Comparison of ENCODE assay signal across 12 cellular contexts in genomic region chr11:70415176-70415575, GRCh38. TPM values are rescaled to one million over a fixed set of nuclear protein-coding genes. Genes with fewer than 3 reads are reported as not detected.
A peak's percentile ranks its signal among the peaks of the same experiment; 100 is the strongest.
DNase-seq lines count a peak whose midpoint lies in the region; ATAC-seq, FAIRE-seq and TF ChIP-seq lines count a peak whose summit lies in the region.
"Had no signal": no experiment of that assay in that cellular context is flagged by ENCODE, and none has a peak within 500 bp of the region (broad histone marks: within the 10 kb centered on the region; RNA-seq: fewer than 3 reads in every experiment).

No MANE protein-coding gene starts in this region.

- CTCF ChIA-PET in GM12878 (lab: Yijun Ruan, JAX), result no interaction called here
- CTCF ChIA-PET in HepG2 (lab: Yijun Ruan, JAX; ENCODE audit: low intra/inter-chr PET ratio, low total read pairs), result no interaction called here

- intact Hi-C loops in GM12878 (cut with micrococcal nuclease; ENCODE audit: unreplicated experiment), result no loop called here
- intact Hi-C loops in HepG2 (cut with micrococcal nuclease; ENCODE audit: unreplicated experiment), result no loop called here

- no peak overlapping the region for H3K4me3 Mint-ChIP-seq in stimulated activated effector memory CD8-positive, alpha-beta T cell treated with anti-CD3 and anti-CD28 coated beads, Interleukin-12 subunit alpha, Interleukin-12 subunit beta, amount 100 ng/mL, for 72 hours
- H3K4me3 Mint-ChIP-seq: activated CD8-positive, alpha-beta memory T cell treated with anti-CD3 and anti-CD28 coated beads, Interleukin-2, amount 10 ng/mL, durations not matched to agents 7 days and 5 days; dendritic cell treated with granulocyte-macrophage colony-stimulating factor and Interleukin-4, amounts not matched to agents 40 ng/mL and 50 ng/mL, for 4 days had no signal

- TF ChIP-seq EP300 in GM12878 (IDR thresholded peaks at IDR 0.05; ENCODE audit: borderline replicate concordance in 1 of 2, control insufficient read depth in 1 of 2, low read depth in 2 of 2, low read length in 2 of 2) (no peak), HepG2 (IDR thresholded peaks at IDR 0.05; ENCODE audit: low read depth in 2 of 2, low read length in 2 of 2) (no peak), HepG2 (CRISPR knock-in tag; IDR thresholded peaks at IDR 0.05; ENCODE audit: borderline replicate concordance) (no peak), gastroesophageal sphincter (IDR thresholded peaks at IDR 0.05) (no peak)

- no peak overlapping the region for H2AFZ ChIP-seq in GM12878 (ENCODE audit: control insufficient read depth, low read depth, low read length)
- no peak overlapping the region for H2AFZ ChIP-seq in HepG2 (ENCODE audit: low read length)

- no peaks in the 10 kb centered on the region for H3K9me3 Mint-ChIP-seq in stimulated activated effector memory CD8-positive, alpha-beta T cell treated with anti-CD3 and anti-CD28 coated beads, Interleukin-12 subunit alpha, Interleukin-12 subunit beta, amount 100 ng/mL, for 72 hours
- H3K9me3 Mint-ChIP-seq: dendritic cell treated with granulocyte-macrophage colony-stimulating factor and Interleukin-4, amounts not matched to agents 40 ng/mL and 50 ng/mL, for 4 days had no signal

- no peak overlapping the region for H3K4me2 ChIP-seq in GM12878 (ENCODE audit: control insufficient read depth, insufficient read depth)
- no peak overlapping the region for H3K4me2 ChIP-seq in HepG2 (ENCODE audit: low read depth, low read length)

- peak; percentile 41 for TF ChIP-seq CTCF in BE2C (IDR thresholded peaks at IDR 0.05; ENCODE audit: low read depth, low read length)
- peak in 1 of 3 experiments; percentile 15; a peak in 1 of 6 replicates for TF ChIP-seq CTCF in GM12878 (IDR thresholded peaks at IDR 0.05 in 2 of 3, conservative IDR thresholded peaks at IDR 0.05 in 1 of 3; ENCODE audit: control insufficient read depth in 2 of 3, extremely low read depth in 1 of 3, insufficient read depth in 1 of 3, low read depth in 3 of 3, low read length in 3 of 3)
- no peak for TF ChIP-seq CTCF in HepG2 (CRISPR knock-in tag; IDR thresholded peaks at IDR 0.05)
- peak in 1 of 4 experiments; percentile 42 for TF ChIP-seq CTCF in gastroesophageal sphincter (IDR thresholded peaks at IDR 0.05)

- no peak overlapping the region for H3K4me3 ChIP-seq in BE2C (ENCODE audit: low read depth, low read length)
- H3K4me3 ChIP-seq in GM12878, result no peak overlapping the region
- H3K4me3 ChIP-seq in HepG2 (replicated peaks in 1 of 3; ENCODE audit: insufficient read depth in 1 of 3, low read depth in 2 of 3, low read length in 3 of 3), result no peak overlapping the region
- H3K4me3 ChIP-seq in gastroesophageal sphincter, result no peak overlapping the region

- ATAC-seq in GM12878 (no peak), HepG2 (peak; percentile 44), gastroesophageal sphincter (no peak), GM19397 (IDR thresholded peaks at IDR 0.05; ENCODE audit: unreplicated experiment) (no peak)
- no peak for ATAC-seq in stimulated activated effector memory CD8-positive, alpha-beta T cell treated with anti-CD3 and anti-CD28 coated beads, Interleukin-12 subunit alpha, Interleukin-12 subunit beta, amount 100 ng/mL, for 72 hours
- ATAC-seq: activated CD8-positive, alpha-beta memory T cell treated with anti-CD3 and anti-CD28 coated beads, Interleukin-2, amount 10 ng/mL, durations not matched to agents 7 days and 5 days had no signal

- FAIRE-seq in GM12878 (lab: Jason Lieb, UNC), result no peak
- FAIRE-seq in HepG2 (lab: Jason Lieb, UNC), result no peak

- no peaks in the 10 kb centered on the region for H3K79me2 ChIP-seq in GM12878 (ENCODE audit: control insufficient read depth, insufficient read depth, low read length)
- H3K79me2 ChIP-seq in HepG2 (ENCODE audit: insufficient read depth, low read length), result no peaks in the 10 kb centered on the region

- BruUV-seq in GM12878 (replicated peaks; lab: Mats Ljungman, UMichigan) (no TSS peak), HepG2 (replicated peaks; lab: Mats Ljungman, UMichigan) (no TSS peak)

- H3K36me3 ChIP-seq in BE2C (peaks cover 85% of the 10 kb centered on the region), GM12878 (ENCODE audit: control insufficient read depth in 2 of 2, insufficient read depth in 2 of 2, low read length in 1 of 2) (no peaks in the 10 kb centered on the region; a peak in 1 of 4 replicates), HepG2 (replicated peaks in 1 of 2; ENCODE audit: control insufficient read depth in 1 of 2, insufficient read depth in 2 of 2, low read length in 2 of 2) (peaks cover 48 to 85% of the 10 kb centered on the region in 2 experiments), gastroesophageal sphincter (peaks cover 0 to 100% of the 10 kb centered on the region in 2 donors)

- DNase-seq in BE2C, result no peak
- DNase-seq in HCEC 1CT, result peak; percentile 71
- DNase-seq in GM12878 (ENCODE audit: low read depth, low spot score), result no peak
- no peak for DNase-seq in HepG2 (ENCODE audit: low spot score)
- no peak for DNase-seq in stimulated activated effector memory CD8-positive, alpha-beta T cell treated with anti-CD3 and anti-CD28 coated beads, Interleukin-12 subunit alpha, Interleukin-12 subunit beta, amount 100 ng/mL, for 72 hours (ENCODE audit: low spot score in 2 of 2)
- DNase-seq in NCI-H1694 treated with DMSO at 0.1 percent for 48 hours (lab: John Stamatoyannopoulos, UW), result no peak
- DNase-seq: activated CD8-positive, alpha-beta memory T cell treated with anti-CD3 and anti-CD28 coated beads, Interleukin-2, amount 10 ng/mL, durations not matched to agents 7 days and 5 days; DMS153; nucleus accumbens had no signal

- in situ Hi-C loops in GM12878 (cut with MboI), result no loop called here
- in situ Hi-C loops in HepG2 (cut with HindIII; ENCODE audit: extremely low pct_ligation_motif_present, low pct_unique_long_range_greater_than_20kb), result no loop called here

- H3K36me3 Mint-ChIP-seq in stimulated activated effector memory CD8-positive, alpha-beta T cell treated with anti-CD3 and anti-CD28 coated beads, Interleukin-12 subunit alpha, Interleukin-12 subunit beta, amount 100 ng/mL, for 72 hours, result peaks cover 9% of the 10 kb centered on the region
- H3K36me3 Mint-ChIP-seq: activated CD8-positive, alpha-beta memory T cell treated with anti-CD3 and anti-CD28 coated beads, Interleukin-2, amount 10 ng/mL, durations not matched to agents 7 days and 5 days had no signal

- H3K4me1 ChIP-seq in BE2C, result no peaks in the 10 kb centered on the region
- no peaks in the 10 kb centered on the region for H3K4me1 ChIP-seq in GM12878 (ENCODE audit: control insufficient read depth, insufficient read depth, low read length)
- H3K4me1 ChIP-seq in HepG2 (ENCODE audit: insufficient read depth, low read length), result no peaks in the 10 kb centered on the region
- H3K4me1 ChIP-seq in gastroesophageal sphincter, result peaks cover 0 to 4% (median 0%) of the 10 kb centered on the region in 3 donors

- no peak overlapping the region for H3K27ac Mint-ChIP-seq in stimulated activated effector memory CD8-positive, alpha-beta T cell treated with anti-CD3 and anti-CD28 coated beads, Interleukin-12 subunit alpha, Interleukin-12 subunit beta, amount 100 ng/mL, for 72 hours
- H3K27ac Mint-ChIP-seq: activated CD8-positive, alpha-beta memory T cell treated with anti-CD3 and anti-CD28 coated beads, Interleukin-2, amount 10 ng/mL, durations not matched to agents 7 days and 5 days; dendritic cell treated with granulocyte-macrophage colony-stimulating factor and Interleukin-4, amounts not matched to agents 40 ng/mL and 50 ng/mL, for 4 days had no signal

- RAD21 ChIA-PET in GM12878 (lab: Charles Lee; ENCODE audit: unreplicated experiment), result no interaction called here

- H3K27ac ChIP-seq in GM12878 (ENCODE audit: control insufficient read depth, insufficient read depth), result no peak overlapping the region
- H3K27ac ChIP-seq in HepG2 (ENCODE audit: extremely low read length, insufficient read depth, low read length), result no peak overlapping the region
- H3K27ac ChIP-seq in gastroesophageal sphincter, result peak overlapping the region in 1 of 4 donors; percentile 30

- no peaks in the 10 kb centered on the region for H3K4me1 Mint-ChIP-seq in stimulated activated effector memory CD8-positive, alpha-beta T cell treated with anti-CD3 and anti-CD28 coated beads, Interleukin-12 subunit alpha, Interleukin-12 subunit beta, amount 100 ng/mL, for 72 hours
- H3K4me1 Mint-ChIP-seq: activated CD8-positive, alpha-beta memory T cell treated with anti-CD3 and anti-CD28 coated beads, Interleukin-2, amount 10 ng/mL, durations not matched to agents 7 days and 5 days had no signal

- SMC1A ChIA-PET in GM12878 (lab: Charles Lee; ENCODE audit: uncharacterized antibody, unreplicated experiment), result no interaction called here

- POLR2A ChIA-PET in GM12878 (lab: Charles Lee) (no interaction called here), HepG2 (lab: Yijun Ruan, JAX) (no interaction called here)

- 55% methylated on average over 10 of the region's 10 CpGs for WGBS in GM12878 (ENCODE audit: insufficient coverage, insufficient replicate concordance, low lambda C conversion rate, missing lambda C conversion rate)
- 93% methylated on average over 10 of the region's 10 CpGs for WGBS in HepG2 (ENCODE audit: low lambda C conversion rate)
- 29 to 86% methylated on average over 1 to 3 of the region's 10 CpGs for WGBS in gastroesophageal sphincter (ENCODE audit: low coverage in 1 of 2), 2 donors

- TF ChIP-seq POLR2A in GM12878 (IDR thresholded peaks at IDR 0.05; ENCODE audit: low read depth, low read length) (no peak), HepG2 (IDR thresholded peaks at IDR 0.05; ENCODE audit: insufficient read depth in 1 of 2, low read depth in 2 of 2, low read length in 2 of 2) (no peak), gastroesophageal sphincter (IDR thresholded peaks at IDR 0.05) (no peak)

- H4K20me1 ChIP-seq in GM12878 (ENCODE audit: control insufficient read depth, insufficient read depth) (no peaks in the 10 kb centered on the region), HepG2 (ENCODE audit: insufficient read depth, low read length) (peaks cover 2% of the 10 kb centered on the region; the same call in 1 of the 2 replicates)

- H3K27me3 ChIP-seq in BE2C (no peaks in the 10 kb centered on the region), GM12878 (replicated peaks in 1 of 2; ENCODE audit: control insufficient read depth in 2 of 2, insufficient read depth in 2 of 2, low read length in 1 of 2) (no peaks in the 10 kb centered on the region), HepG2 (ENCODE audit: control insufficient read depth in 1 of 2, insufficient read depth in 2 of 2, low read length in 2 of 2) (no peaks in the 10 kb centered on the region), gastroesophageal sphincter (no peaks in the 10 kb centered on the region)

- no peak overlapping the region for H3K9ac ChIP-seq in GM12878 (ENCODE audit: control insufficient read depth, insufficient read depth, low read length)
- H3K9ac ChIP-seq in HepG2 (ENCODE audit: insufficient read depth, low read depth, low read length), result no peak overlapping the region

- 0 out of 2 replicates have a peak, but pooled peaks have one; percentile 13 for TF ChIP-seq RAD21 in GM12878 (IDR thresholded peaks at IDR 0.05; ENCODE audit: insufficient read depth, low read depth, low read length)
- TF ChIP-seq RAD21 in HepG2 (CRISPR knock-in tag; IDR thresholded peaks at IDR 0.05), result no peak

- H3K9me3 ChIP-seq in BE2C (no peaks in the 10 kb centered on the region), GM12878 (replicated peaks; ENCODE audit: control insufficient read depth, insufficient read depth, low read length) (no peaks in the 10 kb centered on the region), HepG2 (ENCODE audit: low read length) (no peaks in the 10 kb centered on the region), gastroesophageal sphincter (no peaks in the 10 kb centered on the region)

RNA-seq across cellular contexts. Expression of gene CTTN, which starts 16.8 kb away (rescaled TPM):
- polyA plus RNA-seq in BE2C (2012; ENCODE audit: insufficient read depth, insufficient read length, low read depth), result 123 TPM
- 360 and 399 TPM in 2 replicates for total RNA-seq in GM12878 (2013; cell fraction: nucleolus; rRNA removed)
- 10.8 and 11.0 TPM in 2 replicates for total RNA-seq in GM12878 (2014; rRNA removed)
- 9.3 and 10.0 TPM in 2 replicates for total RNA-seq in GM12878 (2014; rRNA removed; fragmentation: Illumina TruSeq; extraction: Trizol)
- total RNA-seq in GM12878 (2021), result 12.5 and 14.3 TPM in 2 replicates
- 11.8 TPM for polyA plus RNA-seq in GM12878 (2011; ENCODE audit: low read depth)
- polyA plus RNA-seq in GM12878 (2011; rRNA removed), result 37.8 and 37.9 TPM in 2 replicates
- 28.5 and 29.7 TPM in 2 replicates for polyA plus RNA-seq in GM12878 (2011; cell fraction: cytosol; rRNA removed)
- polyA plus RNA-seq in GM12878 (2011; cell fraction: nucleus; rRNA removed), result 203 and 245 TPM in 2 replicates
- polyA plus RNA-seq in GM12878 (2012), result 20.7 and 24.8 TPM in 2 replicates
- 8.7 and 12.5 TPM in 2 replicates for polyA plus RNA-seq in GM12878 (2014; fragmentation: Illumina TruSeq; extraction: Trizol)
- 1 to 10 TPM; 1.1 to 1.4 TPM for polyA plus RNA-seq in GM12878 (2014; fragmentation: Nextera tagmentation; extraction: Ambion mirVana)
- 11.8 and 12.6 TPM in 2 replicates for polyA plus RNA-seq in GM12878 (2014; rRNA removed)
- 10 to 100 TPM; 16.8 to 18.1 TPM for polyA plus RNA-seq in GM12878 (2016; fragmentation: Nextera tagmentation; extraction: Ambion mirVana)
- 49.3 and 55.4 TPM in 2 replicates for polyA minus RNA-seq in GM12878 (2011; rRNA and poly(A)+ RNA removed)
- 17.2 and 19.4 TPM in 2 replicates for polyA minus RNA-seq in GM12878 (2011; cell fraction: cytosol; rRNA and poly(A)+ RNA removed)
- polyA minus RNA-seq in GM12878 (2011; cell fraction: nucleus; rRNA and poly(A)+ RNA removed), result 57.9 and 82.0 TPM in 2 replicates
- 83.4 and 114 TPM in 2 replicates for total RNA-seq in HepG2 (2016; rRNA removed; fragmentation: Illumina TruSeq; extraction: Trizol)
- total RNA-seq in HepG2 (2016; cell fraction: cytosol; rRNA removed; fragmentation: Illumina TruSeq; extraction: Trizol; ENCODE audit: low read depth), result 24.8 and 25.9 TPM in 2 replicates
- 73.1 and 116 TPM in 2 replicates for total RNA-seq in HepG2 (2016; cell fraction: insoluble cytoplasmic fraction; rRNA removed; fragmentation: Illumina TruSeq; extraction: Trizol)
- total RNA-seq in HepG2 (2016; cell fraction: membrane; rRNA removed; fragmentation: Illumina TruSeq; extraction: Trizol), result 32.0 and 33.7 TPM in 2 replicates
- 137 and 150 TPM in 2 replicates for total RNA-seq in HepG2 (2016; cell fraction: nucleus; rRNA removed; fragmentation: Illumina TruSeq; extraction: Trizol)
- polyA plus RNA-seq in HepG2 (2011; rRNA removed), result 84.4 and 113 TPM in 2 replicates
- 33.9 and 36.5 TPM in 2 replicates for polyA plus RNA-seq in HepG2 (2011; cell fraction: cytosol; rRNA removed)
- polyA plus RNA-seq in HepG2 (2011; cell fraction: nucleus; rRNA removed), result 750 and 779 TPM in 2 replicates
- 108 and 143 TPM in 2 replicates for polyA plus RNA-seq in HepG2 (2012)
- 12.3 and 19.6 TPM in 2 replicates for polyA plus RNA-seq in HepG2 (2016; cell fraction: cytosol; fragmentation: Illumina TruSeq; extraction: Trizol; ENCODE audit: low read depth)
- polyA plus RNA-seq in HepG2 (2016; cell fraction: insoluble cytoplasmic fraction; fragmentation: Illumina TruSeq; extraction: Trizol; ENCODE audit: low read depth), result 66.5 and 76.4 TPM in 2 replicates
- polyA plus RNA-seq in HepG2 (2016; cell fraction: membrane; fragmentation: Illumina TruSeq; extraction: Trizol; ENCODE audit: low read depth), result 13.0 and 13.5 TPM in 2 replicates
- polyA plus RNA-seq in HepG2 (2016; cell fraction: nucleus; fragmentation: Illumina TruSeq; extraction: Trizol; ENCODE audit: insufficient read depth, low read depth), result 282 and 310 TPM in 2 replicates
- 87.3 and 152 TPM in 2 replicates for polyA minus RNA-seq in HepG2 (2011; rRNA and poly(A)+ RNA removed; ENCODE audit: low replicate concordance)
- polyA minus RNA-seq in HepG2 (2011; cell fraction: cytosol; rRNA and poly(A)+ RNA removed), result 29.2 and 32.4 TPM in 2 replicates
- 286 and 330 TPM in 2 replicates for polyA minus RNA-seq in HepG2 (2011; cell fraction: nucleus; rRNA and poly(A)+ RNA removed)
- 100 to 1,000 TPM; 164 to 316 (median 179) TPM for total RNA-seq in gastroesophageal sphincter
